In the genomic region with DNA sequence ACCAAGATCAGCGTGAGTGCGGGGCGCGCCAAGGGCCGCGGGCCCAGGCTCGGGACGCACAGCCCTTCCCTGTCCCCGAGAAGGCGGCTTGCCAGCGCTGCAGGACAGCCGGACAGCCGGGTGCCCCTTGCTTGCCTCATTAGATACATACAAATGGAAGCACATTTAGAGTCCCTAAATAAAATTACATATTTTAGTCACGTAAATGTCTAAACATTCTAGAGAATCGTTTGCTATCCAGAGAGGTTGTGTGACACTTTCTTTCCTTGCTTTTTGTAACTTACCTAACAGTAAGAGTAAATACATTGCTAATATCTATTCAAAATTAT, we compare ENCODE assay signal across 1 cellular context.
TF ChIP-seq lines count a peak whose summit lies in the region.

No MANE protein-coding gene starts in this region.

TF ChIP-seq in HepG2, 621 proteins besides CTCF, POLR2A, EP300 and RAD21 (continued from another document):
- 0 out of 2 replicates have a peak, but pooled peaks have one; percentile 27 for TF ChIP-seq NRL (CRISPR knock-in tag; IDR thresholded peaks at IDR 0.05; ENCODE audit: borderline replicate concordance)
- TF ChIP-seq ZC3H4 (CRISPR knock-in tag; IDR thresholded peaks at IDR 0.05; ENCODE audit: borderline replicate concordance): no peak
- TF ChIP-seq ZNF800 (CRISPR knock-in tag; IDR thresholded peaks at IDR 0.05): peak; percentile 92
- 0 out of 2 replicates have a peak, but pooled peaks have one; percentile 0 for TF ChIP-seq HDAC2 (CRISPR knock-in tag; IDR thresholded peaks at IDR 0.05)
- TF ChIP-seq, protein P1, sequence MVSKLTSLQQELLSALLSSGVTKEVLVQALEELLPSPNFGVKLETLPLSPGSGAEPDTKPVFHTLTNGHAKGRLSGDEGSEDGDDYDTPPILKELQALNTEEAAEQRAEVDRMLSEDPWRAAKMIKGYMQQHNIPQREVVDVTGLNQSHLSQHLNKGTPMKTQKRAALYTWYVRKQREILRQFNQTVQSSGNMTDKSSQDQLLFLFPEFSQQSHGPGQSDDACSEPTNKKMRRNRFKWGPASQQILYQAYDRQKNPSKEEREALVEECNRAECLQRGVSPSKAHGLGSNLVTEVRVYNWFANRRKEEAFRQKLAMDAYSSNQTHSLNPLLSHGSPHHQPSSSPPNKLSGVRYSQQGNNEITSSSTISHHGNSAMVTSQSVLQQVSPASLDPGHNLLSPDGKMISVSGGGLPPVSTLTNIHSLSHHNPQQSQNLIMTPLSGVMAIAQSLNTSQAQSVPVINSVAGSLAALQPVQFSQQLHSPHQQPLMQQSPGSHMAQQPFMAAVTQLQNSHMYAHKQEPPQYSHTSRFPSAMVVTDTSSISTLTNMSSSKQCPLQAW (CRISPR knock-in tag; IDR thresholded peaks at IDR 0.05): no peak
